ENCODE assay signal across 8 cellular contexts in the genomic region with DNA sequence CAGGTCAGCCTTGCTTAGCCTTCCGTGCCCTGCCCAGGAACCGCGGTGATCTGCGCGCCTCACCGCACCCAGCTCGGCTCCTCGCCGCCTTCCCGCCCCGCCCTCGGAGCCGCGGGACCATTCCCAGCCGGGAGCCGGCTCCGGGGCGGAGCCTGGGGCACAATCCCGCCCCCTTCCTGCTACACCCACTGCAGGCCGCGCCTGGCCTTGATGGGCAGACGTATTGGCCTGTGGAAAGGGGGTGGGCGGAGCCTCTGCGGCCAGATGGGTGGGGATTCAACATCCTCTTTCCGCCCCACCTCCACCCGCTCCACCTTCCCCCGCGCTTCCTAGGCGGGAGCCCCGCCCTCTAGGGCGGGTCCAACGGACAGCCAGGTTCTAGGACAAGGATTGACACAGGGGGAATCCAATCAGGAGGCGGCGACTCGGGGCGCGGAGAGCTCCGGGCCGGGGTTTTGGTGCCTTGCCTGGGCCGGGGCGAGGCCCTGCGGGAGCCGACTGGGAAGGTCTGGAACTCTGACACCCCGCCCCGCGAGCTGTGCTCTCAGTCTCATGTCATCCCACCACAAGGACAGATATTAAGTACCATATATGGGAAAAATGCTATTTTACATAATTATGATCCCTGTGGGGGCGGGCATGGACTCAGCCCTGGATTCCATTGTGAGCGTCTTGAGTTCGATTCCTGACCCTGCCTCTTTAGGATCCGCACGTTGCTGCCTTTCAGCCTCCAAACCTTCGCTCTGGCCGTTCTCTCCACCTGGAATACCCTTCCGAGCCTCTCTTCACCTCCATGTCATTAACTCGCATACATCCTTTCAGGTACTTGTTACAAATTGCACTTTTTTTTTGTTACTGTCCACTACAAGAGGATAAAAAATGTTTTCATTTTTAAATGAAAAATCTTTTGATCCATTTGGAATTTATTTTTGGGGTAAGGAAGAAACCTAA. TPM values are rescaled to one million over a fixed set of nuclear protein-coding genes. Genes with fewer than 3 reads are reported as not detected.
DNase-seq lines count a peak whose midpoint lies in the region; ATAC-seq and TF ChIP-seq lines count a peak whose summit lies in the region.

A gene (minus strand): TSS at position 54 of the 951 bp plus-strand sequence. CDS start 38,731 bp downstream, outside the sequence.

- no peaks in the 10 kb centered on the region for H3K27me3 ChIP-seq in foreskin keratinocyte
- H3K27me3 ChIP-seq in neural progenitor cell: no peaks in the 10 kb centered on the region

- in situ Hi-C loops in SK-MEL-5 (cut with HindIII; ENCODE audit: low pct_unique_long_range_greater_than_20kb, low sequenced_read_pairs): no loop called here

- H3K9me3 Mint-ChIP-seq in neural progenitor cell: no peaks in the 10 kb centered on the region

- H3K4me2 ChIP-seq in neural progenitor cell: peak within 1 kb of the TSS; percentile 90

- TF ChIP-seq CTCF in HEK293 (tag by site-specific recombination; IDR thresholded peaks at IDR 0.05) (no peak), foreskin keratinocyte (conservative IDR thresholded peaks at IDR 0.05) (no peak), neural progenitor cell (IDR thresholded peaks at IDR 0.05) (no peak)

- H3K36me3 Mint-ChIP-seq in neural progenitor cell: peaks cover 2% of the 10 kb centered on the region

- H3K4me1 Mint-ChIP-seq in neural progenitor cell: peaks cover 35% of the 10 kb centered on the region

- H3K79me2 ChIP-seq in neural progenitor cell (ENCODE audit: low read depth): peaks cover 43% of the 10 kb centered on the region

- DNase-seq in GDM1 (lab: John Stamatoyannopoulos, UW) (peak; percentile 99), MV-4-11 (lab: John Stamatoyannopoulos, UW) (peak; percentile 99), SK-MEL-5 (ENCODE audit: low read depth, low spot score) (peak; percentile 100), foreskin keratinocyte (peak; percentile 99 to 100), neural progenitor cell (ENCODE audit: low spot score) (peak; percentile 100), stromal cell of bone marrow (ENCODE audit: low read depth) (peak; percentile 99)
- peak; percentile 99 for DNase-seq in activated naive CD4-positive, alpha-beta T cell treated with Interleukin-2 at 50 U/mL for 16 hours

- H2AFZ ChIP-seq in neural progenitor cell (replicated peaks): peak within 1 kb of the TSS; percentile 32

- H3K27ac Mint-ChIP-seq in neural progenitor cell: peak within 1 kb of the TSS; percentile 23

- H3K9ac ChIP-seq in neural progenitor cell: peak within 1 kb of the TSS; percentile 66

- H3F3A ChIP-seq in neural progenitor cell (ENCODE audit: low read depth): peaks cover 42% of the 10 kb centered on the region

- CTCF ChIA-PET in HEK293 (lab: Yijun Ruan, JAX): interaction anchor here (0.7 to 1.8 kb wide), 5 partner anchors 23 to 87 kb away, joined by 3 to 11 read pairs (median 4); no protein-coding TSS in a partner anchor

- H3K27ac ChIP-seq in HEK293 (ENCODE audit: extremely low read depth, low read depth, low read length) (peak within 1 kb of the TSS; percentile 95), foreskin keratinocyte (peak within 1 kb of the TSS; percentile 63), neural progenitor cell (no peak within 1 kb of the TSS)

- peak within 1 kb of the TSS; percentile 94 for H3K4me3 ChIP-seq in HEK293 (ENCODE audit: low read depth, low read length)
- H3K4me3 ChIP-seq in neural progenitor cell: peak within 1 kb of the TSS; percentile 97

- peaks cover 31% of the 10 kb centered on the region for H4K20me1 ChIP-seq in neural progenitor cell (ENCODE audit: low read depth)

- H3K4me1 ChIP-seq in HEK293 (ENCODE audit: control insufficient read depth, insufficient read depth, low read length) (peaks cover 12% of the 10 kb centered on the region; the same call in 1 of the 2 replicates), foreskin keratinocyte (peaks cover 8% of the 10 kb centered on the region), neural progenitor cell (peaks cover 20% of the 10 kb centered on the region)

- peak; percentile 83 for ATAC-seq in foreskin keratinocyte

- POLR2A ChIA-PET in HEK293 (lab: Yijun Ruan, JAX): interaction anchor here (0.5 to 3.3 kb wide), 51 partner anchors 9 to 149 kb away, joined by 3 to 45 read pairs (median 5); a partner anchor contains a TSS

- H3K9me3 ChIP-seq in HEK293 (ENCODE audit: control insufficient read depth, insufficient read depth, low read depth, low read length) (no peaks in the 10 kb centered on the region), neural progenitor cell (ENCODE audit: low read depth) (no peaks in the 10 kb centered on the region)

- peaks cover 5% of the 10 kb centered on the region for H3K27me3 Mint-ChIP-seq in neural progenitor cell (ENCODE audit: insufficient read depth, low read depth)

- peak within 1 kb of the TSS; percentile 91 for H3K4me3 Mint-ChIP-seq in neural progenitor cell

- H3K36me3 ChIP-seq in HEK293 (ENCODE audit: control insufficient read depth in 2 of 2, insufficient read depth in 1 of 2, low read length in 2 of 2) (peaks cover 0 to 5% of the 10 kb centered on the region in 2 experiments; a peak in 2 of 3 replicates), neural progenitor cell (no peaks in the 10 kb centered on the region)

TF ChIP-seq in HEK293, 187 proteins besides CTCF, POLR2A, EP300 and RAD21 (continues in another document):
- TF ChIP-seq, protein P1, sequence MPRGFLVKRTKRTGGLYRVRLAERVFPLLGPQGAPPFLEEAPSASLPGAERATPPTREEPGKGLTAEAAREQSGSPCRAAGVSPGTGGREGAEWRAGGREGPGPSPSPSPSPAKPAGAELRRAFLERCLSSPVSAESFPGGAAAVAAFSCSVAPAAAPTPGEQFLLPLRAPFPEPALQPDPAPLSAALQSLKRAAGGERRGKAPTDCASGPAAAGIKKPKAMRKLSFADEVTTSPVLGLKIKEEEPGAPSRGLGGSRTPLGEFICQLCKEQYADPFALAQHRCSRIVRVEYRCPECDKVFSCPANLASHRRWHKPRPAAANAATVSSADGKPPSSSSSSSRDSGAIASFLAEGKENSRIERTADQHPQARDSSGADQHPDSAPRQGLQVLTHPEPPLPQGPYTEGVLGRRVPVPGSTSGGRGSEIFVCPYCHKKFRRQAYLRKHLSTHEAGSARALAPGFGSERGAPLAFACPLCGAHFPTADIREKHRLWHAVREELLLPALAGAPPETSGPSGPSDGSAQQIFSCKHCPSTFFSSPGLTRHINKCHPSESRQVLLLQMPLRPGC (tag by site-specific recombination; IDR thresholded peaks at IDR 0.05): peak; percentile 56; the same call in 1 of the 2 replicates
- TF ChIP-seq, protein P2, sequence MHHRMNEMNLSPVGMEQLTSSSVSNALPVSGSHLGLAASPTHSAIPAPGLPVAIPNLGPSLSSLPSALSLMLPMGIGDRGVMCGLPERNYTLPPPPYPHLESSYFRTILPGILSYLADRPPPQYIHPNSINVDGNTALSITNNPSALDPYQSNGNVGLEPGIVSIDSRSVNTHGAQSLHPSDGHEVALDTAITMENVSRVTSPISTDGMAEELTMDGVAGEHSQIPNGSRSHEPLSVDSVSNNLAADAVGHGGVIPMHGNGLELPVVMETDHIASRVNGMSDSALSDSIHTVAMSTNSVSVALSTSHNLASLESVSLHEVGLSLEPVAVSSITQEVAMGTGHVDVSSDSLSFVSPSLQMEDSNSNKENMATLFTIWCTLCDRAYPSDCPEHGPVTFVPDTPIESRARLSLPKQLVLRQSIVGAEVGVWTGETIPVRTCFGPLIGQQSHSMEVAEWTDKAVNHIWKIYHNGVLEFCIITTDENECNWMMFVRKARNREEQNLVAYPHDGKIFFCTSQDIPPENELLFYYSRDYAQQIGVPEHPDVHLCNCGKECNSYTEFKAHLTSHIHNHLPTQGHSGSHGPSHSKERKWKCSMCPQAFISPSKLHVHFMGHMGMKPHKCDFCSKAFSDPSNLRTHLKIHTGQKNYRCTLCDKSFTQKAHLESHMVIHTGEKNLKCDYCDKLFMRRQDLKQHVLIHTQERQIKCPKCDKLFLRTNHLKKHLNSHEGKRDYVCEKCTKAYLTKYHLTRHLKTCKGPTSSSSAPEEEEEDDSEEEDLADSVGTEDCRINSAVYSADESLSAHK (tag by site-specific recombination; IDR thresholded peaks at IDR 0.05): no peak
- TF ChIP-seq, protein P3, sequence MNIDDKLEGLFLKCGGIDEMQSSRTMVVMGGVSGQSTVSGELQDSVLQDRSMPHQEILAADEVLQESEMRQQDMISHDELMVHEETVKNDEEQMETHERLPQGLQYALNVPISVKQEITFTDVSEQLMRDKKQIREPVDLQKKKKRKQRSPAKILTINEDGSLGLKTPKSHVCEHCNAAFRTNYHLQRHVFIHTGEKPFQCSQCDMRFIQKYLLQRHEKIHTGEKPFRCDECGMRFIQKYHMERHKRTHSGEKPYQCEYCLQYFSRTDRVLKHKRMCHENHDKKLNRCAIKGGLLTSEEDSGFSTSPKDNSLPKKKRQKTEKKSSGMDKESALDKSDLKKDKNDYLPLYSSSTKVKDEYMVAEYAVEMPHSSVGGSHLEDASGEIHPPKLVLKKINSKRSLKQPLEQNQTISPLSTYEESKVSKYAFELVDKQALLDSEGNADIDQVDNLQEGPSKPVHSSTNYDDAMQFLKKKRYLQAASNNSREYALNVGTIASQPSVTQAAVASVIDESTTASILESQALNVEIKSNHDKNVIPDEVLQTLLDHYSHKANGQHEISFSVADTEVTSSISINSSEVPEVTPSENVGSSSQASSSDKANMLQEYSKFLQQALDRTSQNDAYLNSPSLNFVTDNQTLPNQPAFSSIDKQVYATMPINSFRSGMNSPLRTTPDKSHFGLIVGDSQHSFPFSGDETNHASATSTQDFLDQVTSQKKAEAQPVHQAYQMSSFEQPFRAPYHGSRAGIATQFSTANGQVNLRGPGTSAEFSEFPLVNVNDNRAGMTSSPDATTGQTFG (tag by site-specific recombination; IDR thresholded peaks at IDR 0.05; ENCODE audit: borderline replicate concordance): no peak

RNA-seq across cellular contexts. Expression of the gene that starts here (rescaled TPM):
- 69.7 and 99.6 TPM in 2 replicates for total RNA-seq in SK-MEL-5 (2014; rRNA removed; shearing (Covaris generic))
- polyA plus RNA-seq in SK-MEL-5 (2015; cell fraction: cytosol; rRNA removed): 124 and 171 TPM in 2 replicates
- 34.3 and 43.3 TPM in 2 replicates for polyA plus RNA-seq in SK-MEL-5 (2015; cell fraction: nucleus; rRNA removed)
- total RNA-seq in foreskin keratinocyte: 926 and 995 TPM in 2 replicates
- polyA plus RNA-seq in foreskin keratinocyte: 295 and 315 TPM in 2 replicates
- 77.2 and 189 TPM in 2 replicates for total RNA-seq in neural progenitor cell (ENCODE audit: low replicate concordance)
